In the genomic region with DNA sequence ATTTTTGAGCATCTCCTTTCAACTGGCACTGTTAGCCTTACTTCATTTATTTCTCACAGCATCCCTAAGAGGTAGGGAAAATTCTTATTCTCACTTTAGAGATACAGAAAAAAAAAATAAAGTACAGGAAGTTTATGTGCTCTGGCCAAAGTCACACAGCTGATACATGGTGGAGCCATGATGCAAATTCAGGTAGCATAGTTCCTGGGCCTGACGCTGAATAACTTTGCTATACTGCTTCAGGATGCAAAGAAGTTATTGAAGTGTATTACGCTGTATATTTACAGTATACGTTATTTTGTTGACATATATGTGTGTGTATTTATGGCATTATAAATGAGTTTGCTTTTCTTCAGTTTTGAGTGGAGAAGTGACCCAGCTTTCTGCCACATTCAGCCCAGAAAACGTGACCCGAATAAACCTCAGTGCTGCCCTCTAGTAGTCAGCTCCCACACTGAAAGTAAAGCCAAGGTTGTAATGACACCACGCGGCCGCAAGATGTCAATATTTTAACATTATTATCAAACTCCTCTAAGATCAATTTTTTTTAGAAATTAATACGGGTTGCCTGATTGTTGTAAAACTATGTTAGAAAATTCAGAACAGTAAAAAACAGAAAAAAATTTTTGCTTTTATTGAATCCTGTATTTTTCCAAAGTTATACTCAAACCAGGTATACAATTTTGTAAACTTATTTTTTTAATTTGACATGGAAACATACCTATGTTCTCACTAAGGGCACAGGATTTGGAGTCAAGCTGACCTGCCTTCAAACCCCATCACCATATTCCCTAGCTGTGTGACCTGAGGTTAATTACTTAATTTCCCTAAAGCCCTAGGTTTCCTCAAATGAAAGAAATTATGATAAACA, we compare ENCODE assay signal across 8 cellular contexts. TPM values are rescaled to one million over a fixed set of nuclear protein-coding genes. Genes with fewer than 3 reads are reported as not detected.
A peak's percentile ranks its signal among the peaks of the same experiment; 100 is the strongest.
DNase-seq lines count a peak whose midpoint lies in the region; ATAC-seq, FAIRE-seq and TF ChIP-seq lines count a peak whose summit lies in the region.

No MANE protein-coding gene starts in this region.

- H3K79me2 ChIP-seq in H9 (ENCODE audit: insufficient read depth, low read length) (no peaks in the 10 kb centered on the region), K562 (ENCODE audit: control insufficient read depth, insufficient read depth, low read length) (no peaks in the 10 kb centered on the region)

- no peaks in the 10 kb centered on the region for H3K36me3 Mint-ChIP-seq in H9 (ENCODE audit: insufficient read depth in 1 of 3, low read depth in 3 of 3)

- in situ Hi-C loops in K562 (cut with MboI): loop anchor here (10.0 kb wide), 1 partner anchor 149 kb away; no protein-coding TSS in a partner anchor

- intact Hi-C loops in K562 (cut with micrococcal nuclease): loop anchor here (1.0 to 10.0 kb wide), 3 partner anchors 148 to 669 kb away; no protein-coding TSS in a partner anchor

- POLR2A ChIA-PET in K562 (lab: Yijun Ruan, JAX): interaction anchor here (0.6 to 1.2 kb wide), 2 partner anchors 22 to 25 kb away, joined by 3 read pairs; no protein-coding TSS in a partner anchor

- CTCF ChIA-PET in K562 (lab: Yijun Ruan, JAX; ENCODE audit: low intra/inter-chr PET ratio): interaction anchor here (1.0 to 3.5 kb wide), 6 partner anchors 145 to 405 kb away, joined by 3 to 29 read pairs (median 12); no protein-coding TSS in a partner anchor

- H3K9ac ChIP-seq in H9 (ENCODE audit: extremely low read depth, insufficient read length, low read length) (no peak overlapping the region), K562 (ENCODE audit: insufficient read depth in 1 of 2, low read depth in 2 of 2, low read length in 2 of 2) (no peak overlapping the region)

- H3K4me3 ChIP-seq in K562: no peak overlapping the region

- H2BK20ac ChIP-seq in H9 (ENCODE audit: low read depth, low read length, poor library complexity, severe bottlenecking): no peak overlapping the region

- no peak for TF ChIP-seq EP300 in K562 (IDR thresholded peaks at IDR 0.05; ENCODE audit: low read length)

- H3K18ac ChIP-seq in H9 (ENCODE audit: insufficient read length, low read depth, low read length): no peak overlapping the region

- no TSS peak for BruUV-seq in K562 (replicated peaks; lab: Mats Ljungman, UMichigan)

- no peak overlapping the region for H2BK5ac ChIP-seq in H9 (ENCODE audit: insufficient read length, low read length)

- H4K20me1 ChIP-seq in H9 (ENCODE audit: control insufficient read depth, insufficient read depth, insufficient read length) (no peaks in the 10 kb centered on the region), K562 (replicated peaks; ENCODE audit: control insufficient read depth, insufficient read depth, low read length) (no peaks in the 10 kb centered on the region)

- H3K79me1 ChIP-seq in H9 (ENCODE audit: insufficient read depth, low read depth, low read length, poor library complexity, severe bottlenecking): no peaks in the 10 kb centered on the region

- H4K5ac ChIP-seq in H9 (ENCODE audit: insufficient read length, low read depth, low read length): no peak overlapping the region

- H3K4me3 Mint-ChIP-seq in H9: no peak overlapping the region

- TF ChIP-seq CTCF in H9 (conservative IDR thresholded peaks at IDR 0.05) (peak; percentile 100), K562 (IDR thresholded peaks at IDR 0.05 in 2 of 3, conservative IDR thresholded peaks at IDR 0.05 in 1 of 3; ENCODE audit: insufficient read depth in 2 of 3, low read depth in 1 of 3, low read length in 3 of 3) (peak; percentile 91 to 99 (median 99))

- H3K4ac ChIP-seq in H9 (ENCODE audit: low read depth, low read length): no peak overlapping the region

- ATAC-seq in K562: peak; percentile 68

- no peak overlapping the region for H2BK12ac ChIP-seq in H9 (ENCODE audit: insufficient read length, low read depth, low read length)

- H4K91ac ChIP-seq in H9 (ENCODE audit: insufficient read length, low read depth, low read length): no peak overlapping the region

- no peak overlapping the region for H3K56ac ChIP-seq in H9 (ENCODE audit: insufficient read length, low read depth, low read length)

- H2BK120ac ChIP-seq in H9 (ENCODE audit: low read depth, low read length, poor library complexity, severe bottlenecking): no peak overlapping the region

- H2BK15ac ChIP-seq in H9 (ENCODE audit: low read depth, low read length): no peak overlapping the region

- no peak overlapping the region for H3K27ac Mint-ChIP-seq in H9

- DNase-seq in EH (ENCODE audit: low read depth) (peak; percentile 62), H9 (peak; percentile 66), NCI-H146 treated with DMSO at 0.1 percent for 48 hours (lab: John Stamatoyannopoulos, UW; ENCODE audit: unreplicated experiment) (peak; percentile 40), T-helper 9 cell (peak; percentile 50), K562 (ENCODE audit: extremely low read depth in 1 of 4, low spot score in 3 of 4) (peak; percentile 51 to 73 (median 64)), iPS-NIHi11 (ENCODE audit: low spot score) (peak; percentile 35), T1000 (lab: John Stamatoyannopoulos, UW) (no peak)
- DNase-seq in stimulated activated CD4-positive, alpha-beta T cell treated with anti-CD3 and anti-CD28 coated beads, Interleukin-12 subunit alpha, Interleukin-12 subunit beta, amount 100 ng/mL, for 48 hours (ENCODE audit: low read depth in 2 of 3, low spot score in 1 of 3): peak; percentile 23 to 72 (median 32)

- TF ChIP-seq POLR2A in K562 (conservative IDR thresholded peaks at IDR 0.05): no peak

- H3K27ac ChIP-seq in H9 (ENCODE audit: insufficient read length, low read depth, low read length) (no peak overlapping the region), K562 (ENCODE audit: extremely low read depth, low read depth, low read length) (no peak overlapping the region)

- H3K9me3 ChIP-seq in H9 (ENCODE audit: control insufficient read depth, low read depth, low read length): no peaks in the 10 kb centered on the region
- no peaks in the 10 kb centered on the region for H3K9me3 ChIP-seq in K562 (replicated peaks; ENCODE audit: control insufficient read depth, insufficient read depth, low read depth, low read length)

- no peak overlapping the region for H3K23ac ChIP-seq in H9 (ENCODE audit: insufficient read length, low read depth, low read length)

- WGBS in H9 (ENCODE audit: extremely low coverage, insufficient read length, low lambda C conversion rate): no CpG with 5 or more reads among the region's 9 CpGs
- 12% methylated on average over 9 of the region's 9 CpGs for WGBS in K562 (ENCODE audit: insufficient coverage, low coverage, missing lambda C conversion rate)

- H3K23me2 ChIP-seq in H9 (ENCODE audit: insufficient read length, low read depth, low read length, poor library complexity, severe bottlenecking): no peaks in the 10 kb centered on the region

- TF ChIP-seq RAD21 in K562 (CRISPR knock-in tag; conservative IDR thresholded peaks at IDR 0.05 in 1 of 2, IDR thresholded peaks at IDR 0.05 in 1 of 2): peak; percentile 79 to 82

- FAIRE-seq in K562 (lab: Jason Lieb, UNC): peak; percentile 90

- peaks cover 3 to 6% of the 10 kb centered on the region in 2 experiments; a peak in 1 of 4 replicates for H3K4me1 Mint-ChIP-seq in H9

- no peak overlapping the region for H3T11ph ChIP-seq in H9 (ENCODE audit: low read length)

- H3K27me3 ChIP-seq in H9 (ENCODE audit: insufficient read depth, low read length) (no peaks in the 10 kb centered on the region), K562 (ENCODE audit: control insufficient read depth in 2 of 2, insufficient read depth in 2 of 2, low read length in 2 of 2) (no peaks in the 10 kb centered on the region)

- no peaks in the 10 kb centered on the region for H3K9me1 ChIP-seq in K562 (ENCODE audit: control insufficient read depth, insufficient read depth, low read length)

- no peaks in the 10 kb centered on the region for H3K36me3 ChIP-seq in K562 (ENCODE audit: control insufficient read depth, insufficient read depth, low read length)

- H4K8ac ChIP-seq in H9 (replicated peaks; ENCODE audit: insufficient read length, low read depth, low read length): no peak overlapping the region

- H3K9me3 Mint-ChIP-seq in H9: peaks cover 0 to 3% of the 10 kb centered on the region in 2 experiments; a peak in 1 of 5 replicates

- H3K4me2 ChIP-seq in H9 (ENCODE audit: insufficient read depth, insufficient read length, low read length) (no peak overlapping the region), K562 (ENCODE audit: insufficient read depth, low read length) (no peak overlapping the region)

- no peak overlapping the region for H2AK5ac ChIP-seq in H9 (ENCODE audit: insufficient read length, low read length)

- no peaks in the 10 kb centered on the region for H3K27me3 Mint-ChIP-seq in H9 (ENCODE audit: low read depth)

- H3K14ac ChIP-seq in H9 (ENCODE audit: insufficient read depth, low read length): no peak overlapping the region

- H3K4me1 ChIP-seq in H9 (ENCODE audit: insufficient read depth, low read length) (no peaks in the 10 kb centered on the region), K562 (replicated peaks in 1 of 2; ENCODE audit: control insufficient read depth in 2 of 2, insufficient read depth in 2 of 2, low read length in 2 of 2) (no peaks in the 10 kb centered on the region)

- H2AFZ ChIP-seq in H9 (ENCODE audit: low read length) (no peak overlapping the region), K562 (ENCODE audit: low read depth, low read length) (no peak overlapping the region)

RNA-seq across cellular contexts. Expression of gene GUCY2F, which starts 3.8 kb away (rescaled TPM):
- 0.11 TPM in 2 replicates for total RNA-seq in H9 (2021)
- total RNA-seq in K562 (2011; cell fraction: chromatin; rRNA removed; ENCODE audit: low replicate concordance): not detected in 2 replicates
- not detected in 2 replicates for total RNA-seq in K562 (2011; cell fraction: nucleolus; rRNA removed)
- total RNA-seq in K562 (2011; cell fraction: nucleoplasm; rRNA removed): not detected in 2 replicates
- 0.05 TPM in 1 of 2 replicates, not detected in the other for total RNA-seq in K562 (2014; rRNA removed)
- total RNA-seq in K562 (2014; rRNA removed; fragmentation: Illumina TruSeq; extraction: Trizol): not detected in 2 replicates
- total RNA-seq in K562 (2015; rRNA removed; fragmentation: Illumina TruSeq; extraction: Trizol): not detected in 2 replicates
- total RNA-seq in K562 (2021): not detected in 2 replicates
- polyA plus RNA-seq in K562 (2011; rRNA removed): not detected in 2 replicates
- polyA plus RNA-seq in K562 (2011; cell fraction: cytosol; rRNA removed): 0.01 TPM in 1 of 2 replicates, not detected in the other
- not detected in 2 replicates for polyA plus RNA-seq in K562 (2011; cell fraction: nucleus; rRNA removed)
- 0.01 TPM in 1 of 2 replicates, not detected in the other for polyA plus RNA-seq in K562 (2012)
- polyA plus RNA-seq in K562 (2014; fragmentation: Illumina TruSeq; extraction: Trizol): not detected in 2 replicates
- under 1 TPM; 0.01 to 0.06 TPM for polyA plus RNA-seq in K562 (2014; fragmentation: Nextera tagmentation; extraction: Ambion mirVana)
- polyA plus RNA-seq in K562 (2014; rRNA removed): not detected in 2 replicates
- polyA minus RNA-seq in K562 (2011; rRNA and poly(A)+ RNA removed): not detected in 2 replicates
- not detected in 2 replicates for polyA minus RNA-seq in K562 (2011; cell fraction: cytosol; rRNA and poly(A)+ RNA removed)
- polyA minus RNA-seq in K562 (2011; cell fraction: nucleus; rRNA and poly(A)+ RNA removed): 0.11 TPM in 1 of 2 replicates, not detected in the other

RNA-seq across cellular contexts. Expression of gene NXT2, which starts 50.9 kb away (rescaled TPM):
- total RNA-seq in H9 (2021) (20.3 TPM in 2 replicates), K562 (2014; rRNA removed) (7.6 and 9.0 TPM in 2 replicates), K562 (2014; rRNA removed; fragmentation: Illumina TruSeq; extraction: Trizol) (15.7 and 19.0 TPM in 2 replicates), K562 (2015; rRNA removed; fragmentation: Illumina TruSeq; extraction: Trizol) (13.2 and 14.2 TPM in 2 replicates), K562 (2021) (11.0 and 12.6 TPM in 2 replicates)
- total RNA-seq in K562 (2011; cell fraction: chromatin; rRNA removed; ENCODE audit: low replicate concordance): 0.72 and 1.3 TPM in 2 replicates
- 0.33 and 0.79 TPM in 2 replicates for total RNA-seq in K562 (2011; cell fraction: nucleolus; rRNA removed)
- 1.2 and 1.9 TPM in 2 replicates for total RNA-seq in K562 (2011; cell fraction: nucleoplasm; rRNA removed)
- polyA plus RNA-seq in K562 (2011; rRNA removed) (12.4 and 18.6 TPM in 2 replicates), K562 (2014; fragmentation: Illumina TruSeq; extraction: Trizol) (12.3 and 14.2 TPM in 2 replicates), K562 (2014; fragmentation: Nextera tagmentation; extraction: Ambion mirVana) (10 to 100 TPM; 26.5 to 29.6 TPM), K562 (2014; rRNA removed) (6.1 and 9.0 TPM in 2 replicates)
- 3.7 and 6.5 TPM in 2 replicates for polyA plus RNA-seq in K562 (2011; cell fraction: cytosol; rRNA removed)
- polyA plus RNA-seq in K562 (2011; cell fraction: nucleus; rRNA removed): 2.1 and 2.6 TPM in 2 replicates
- 10.2 and 11.4 TPM in 2 replicates for polyA plus RNA-seq in K562 (2012)
- 10.7 and 12.3 TPM in 2 replicates for polyA minus RNA-seq in K562 (2011; rRNA and poly(A)+ RNA removed)
- 5.5 and 6.9 TPM in 2 replicates for polyA minus RNA-seq in K562 (2011; cell fraction: cytosol; rRNA and poly(A)+ RNA removed)
- polyA minus RNA-seq in K562 (2011; cell fraction: nucleus; rRNA and poly(A)+ RNA removed): 0.94 and 2.8 TPM in 2 replicates
